ENCODE assay signal across 35 cellular contexts in the genomic region with DNA sequence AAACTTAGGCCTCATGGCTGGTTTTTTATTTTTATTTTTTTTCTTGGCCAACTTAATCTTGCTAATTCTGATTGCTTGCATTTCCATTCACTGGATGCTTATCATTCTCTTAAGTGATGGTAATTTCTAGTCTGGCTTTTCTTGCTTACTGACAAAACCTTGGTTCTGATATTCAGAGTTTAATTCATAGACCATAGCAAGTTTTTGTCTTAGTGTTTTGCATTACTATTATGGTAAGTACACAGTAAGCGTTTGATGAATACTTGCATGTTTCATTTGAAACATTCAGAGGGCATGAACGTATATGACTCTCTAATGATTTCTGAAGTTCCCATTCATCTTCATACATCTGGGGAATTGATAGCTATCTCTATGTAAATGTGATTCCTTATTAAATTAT.
"Had no signal": no experiment of that assay in that cellular context is flagged by ENCODE, and none has a peak within 500 bp of the region (broad histone marks: within the 10 kb centered on the region; RNA-seq: fewer than 3 reads in every experiment).

No MANE protein-coding gene starts in this region.

- H3K36me3 ChIP-seq: adrenal gland, ascending aorta, breast epithelium, cardiac muscle cell, colonic mucosa, esophagus squamous epithelium, gastroesophageal sphincter, heart right ventricle, WERI-Rb-1 had no signal

- H3K9me3 ChIP-seq: adrenal gland, ascending aorta, breast epithelium, colonic mucosa, esophagus squamous epithelium, gastroesophageal sphincter had no signal

- H3K27ac ChIP-seq: adrenal gland, ascending aorta, breast epithelium, cardiac muscle cell, colonic mucosa, epithelial cell of prostate, esophagus squamous epithelium, gastroesophageal sphincter, heart right ventricle, WERI-Rb-1 had no signal

- H3K4me3 ChIP-seq: adrenal gland, ascending aorta, breast epithelium, cardiac muscle cell, colonic mucosa, esophagus squamous epithelium, gastroesophageal sphincter, heart right ventricle had no signal

- H3K9me3 Mint-ChIP-seq: activated CD4-positive, alpha-beta memory T cell treated with anti-CD3 and anti-CD28 coated beads, Interleukin-2, amount 10 ng/mL, durations not matched to agents 7 days and 5 days; activated CD4-positive, alpha-beta T cell treated with anti-CD3 and anti-CD28 coated beads, Interleukin-2, amount 10 ng/mL, durations not matched to agents 24 days and 14 days; activated naive CD4-positive, alpha-beta T cell treated with anti-CD3 and anti-CD28 coated beads, Interleukin-2, amount 50 U/mL, for 24 hours; activated naive CD8-positive, alpha-beta T cell treated with anti-CD3 and anti-CD28 coated beads for 36 hours; activated naive CD8-positive, alpha-beta T cell treated with anti-CD3 and anti-CD28 coated beads, Interleukin-2, amount 50 U/mL, for 24 hours; activated T-cell treated with anti-CD3 and anti-CD28 coated beads, Interleukin-2, amount 50 U/mL, for 24 hours; activated T-helper 17 cell treated with anti-CD3 and anti-CD28 coated beads, Interleukin-2, amount 50 U/mL, for 72 hours; T-helper 2 cell treated with Interferon-gamma antibody and Interleukin-4, amounts not matched to agents 5 μg/mL and 100 μg/mL, for 36 hours had no signal

- H3K27me3 Mint-ChIP-seq: activated CD4-positive, alpha-beta memory T cell treated with anti-CD3 and anti-CD28 coated beads, Interleukin-2, amount 10 ng/mL, durations not matched to agents 7 days and 5 days; activated CD4-positive, alpha-beta T cell treated with anti-CD3 and anti-CD28 coated beads for 36 hours; activated CD4-positive, alpha-beta T cell treated with anti-CD3 and anti-CD28 coated beads, Interleukin-2, amount 10 ng/mL, durations not matched to agents 24 days and 14 days; activated naive CD4-positive, alpha-beta T cell treated with anti-CD3 and anti-CD28 coated beads, Interleukin-2, amount 50 U/mL, for 24 hours; activated naive CD8-positive, alpha-beta T cell treated with anti-CD3 and anti-CD28 coated beads for 36 hours; activated naive CD8-positive, alpha-beta T cell treated with anti-CD3 and anti-CD28 coated beads, Interleukin-2, amount 50 U/mL, for 24 hours; activated T-cell treated with anti-CD3 and anti-CD28 coated beads, Interleukin-2, amount 50 U/mL, for 24 hours; activated T-helper 17 cell treated with anti-CD3 and anti-CD28 coated beads, Interleukin-2, amount 50 U/mL, for 72 hours; brain; T-helper 17 cell had no signal

- H3K4me1 ChIP-seq: adrenal gland, ascending aorta, breast epithelium, colonic mucosa, esophagus squamous epithelium, gastroesophageal sphincter had no signal

- ATAC-seq: activated CD4-positive, alpha-beta T cell treated with anti-CD3 and anti-CD28 coated beads for 36 hours; activated naive CD8-positive, alpha-beta T cell treated with anti-CD3 and anti-CD28 coated beads, Interleukin-2, amount 50 U/mL, for 24 hours; activated T-helper 17 cell treated with anti-CD3 and anti-CD28 coated beads, Interleukin-2, amount 50 U/mL, for 72 hours; gastroesophageal sphincter; heart right ventricle; T-helper 17 cell had no signal

- DNase-seq: activated CD4-positive, alpha-beta memory T cell treated with anti-CD3 and anti-CD28 coated beads, Interleukin-2, amount 10 ng/mL, durations not matched to agents 7 days and 5 days; activated CD4-positive, alpha-beta T cell treated with anti-CD3 and anti-CD28 coated beads for 36 hours; activated CD4-positive, alpha-beta T cell treated with anti-CD3 and anti-CD28 coated beads, Interleukin-2, amount 10 ng/mL, durations not matched to agents 24 days and 14 days; activated CD4-positive, CD25-positive, alpha-beta regulatory T cell; activated CD4-positive, CD25-positive, alpha-beta regulatory T cell treated with anti-CD3 and anti-CD28 coated beads, Interleukin-2, amount 50 U/mL, for 72 hours; activated CD8-positive, alpha-beta memory T cell treated with anti-CD3 and anti-CD28 coated beads, Interleukin-2, amount 50 U/mL, for 48 hours; activated effector memory CD4-positive, alpha-beta T cell treated with Interleukin-2 at 50 U/mL for 16 hours; activated gamma-delta T cell treated with Interleukin-2 at 50 U/mL for 16 hours; activated naive CD4-positive, alpha-beta T cell treated with Interleukin-2 at 50 U/mL for 16 hours; activated naive CD8-positive, alpha-beta T cell treated with anti-CD3 and anti-CD28 coated beads for 36 hours; activated naive CD8-positive, alpha-beta T cell treated with anti-CD3 and anti-CD28 coated beads, Interleukin-2, amount 50 U/mL, for 24 hours; activated T-cell treated with anti-CD3 and anti-CD28 coated beads for 4 hours; activated T-cell treated with anti-CD3 and anti-CD28 coated beads, Interleukin-2, amount 50 U/mL, for 24 hours; adrenal gland; amygdala; central memory CD4-positive, alpha-beta T cell; cerebellar nuclear complex; colonic mucosa; effector CD8-positive, alpha-beta T cell; esophagus squamous epithelium; foreskin melanocyte; heart right ventricle; T-helper 1 cell; T-helper 17 cell; T1000; WERI-Rb-1 had no signal

- H3K27ac Mint-ChIP-seq: activated CD4-positive, alpha-beta memory T cell treated with anti-CD3 and anti-CD28 coated beads, Interleukin-2, amount 10 ng/mL, durations not matched to agents 7 days and 5 days; activated CD4-positive, alpha-beta T cell treated with anti-CD3 and anti-CD28 coated beads for 36 hours; activated CD4-positive, alpha-beta T cell treated with anti-CD3 and anti-CD28 coated beads, Interleukin-2, amount 10 ng/mL, durations not matched to agents 24 days and 14 days; activated naive CD4-positive, alpha-beta T cell treated with anti-CD3 and anti-CD28 coated beads, Interleukin-2, amount 50 U/mL, for 24 hours; activated naive CD8-positive, alpha-beta T cell treated with anti-CD3 and anti-CD28 coated beads for 36 hours; activated naive CD8-positive, alpha-beta T cell treated with anti-CD3 and anti-CD28 coated beads, Interleukin-2, amount 50 U/mL, for 24 hours; activated T-cell treated with anti-CD3 and anti-CD28 coated beads, Interleukin-2, amount 50 U/mL, for 24 hours; activated T-helper 17 cell treated with anti-CD3 and anti-CD28 coated beads, Interleukin-2, amount 50 U/mL, for 72 hours; T-helper 17 cell; T-helper 2 cell treated with Interferon-gamma antibody and Interleukin-4, amounts not matched to agents 5 μg/mL and 100 μg/mL, for 36 hours had no signal

- H3K4me1 Mint-ChIP-seq: activated CD4-positive, alpha-beta memory T cell treated with anti-CD3 and anti-CD28 coated beads, Interleukin-2, amount 10 ng/mL, durations not matched to agents 7 days and 5 days; activated CD4-positive, alpha-beta T cell treated with anti-CD3 and anti-CD28 coated beads, Interleukin-2, amount 10 ng/mL, durations not matched to agents 24 days and 14 days had no signal

- H3K27me3 ChIP-seq: adrenal gland, ascending aorta, breast epithelium, cardiac muscle cell, colonic mucosa, esophagus squamous epithelium, gastroesophageal sphincter, heart right ventricle had no signal

- H3K4me3 Mint-ChIP-seq: activated CD4-positive, alpha-beta memory T cell treated with anti-CD3 and anti-CD28 coated beads, Interleukin-2, amount 10 ng/mL, durations not matched to agents 7 days and 5 days; activated CD4-positive, alpha-beta T cell treated with anti-CD3 and anti-CD28 coated beads for 36 hours; activated CD4-positive, alpha-beta T cell treated with anti-CD3 and anti-CD28 coated beads, Interleukin-2, amount 10 ng/mL, durations not matched to agents 24 days and 14 days; activated naive CD4-positive, alpha-beta T cell treated with anti-CD3 and anti-CD28 coated beads, Interleukin-2, amount 50 U/mL, for 24 hours; activated naive CD8-positive, alpha-beta T cell treated with anti-CD3 and anti-CD28 coated beads for 36 hours; activated naive CD8-positive, alpha-beta T cell treated with anti-CD3 and anti-CD28 coated beads, Interleukin-2, amount 50 U/mL, for 24 hours; activated T-cell treated with anti-CD3 and anti-CD28 coated beads, Interleukin-2, amount 50 U/mL, for 24 hours; activated T-helper 17 cell treated with anti-CD3 and anti-CD28 coated beads, Interleukin-2, amount 50 U/mL, for 72 hours; T-helper 17 cell; T-helper 2 cell treated with Interferon-gamma antibody and Interleukin-4, amounts not matched to agents 5 μg/mL and 100 μg/mL, for 36 hours had no signal
